ENCODE assay signal across 11 cellular contexts in genomic region chr20:57481281-57481711, GRCh38. TPM values are rescaled to one million over a fixed set of nuclear protein-coding genes. Genes with fewer than 3 reads are reported as not detected.
DNase-seq lines count a peak whose midpoint lies in the region; ATAC-seq and TF ChIP-seq lines count a peak whose summit lies in the region.
"Had no signal": no experiment of that assay in that cellular context is flagged by ENCODE, and none has a peak within 500 bp of the region (broad histone marks: within the 10 kb centered on the region; RNA-seq: fewer than 3 reads in every experiment).

No MANE protein-coding gene starts in this region.

- H3K4me3 ChIP-seq in GM12864 (ENCODE audit: low read depth, low read length) = peak overlapping the region; percentile 27
- H3K4me3 ChIP-seq in right cardiac atrium (ENCODE audit: low read length) = no peak overlapping the region

- TF ChIP-seq CTCF in GM12864 (IDR thresholded peaks at IDR 0.05; ENCODE audit: low read depth, low read length, missing control alignments) = no peak

- H3K9me3 ChIP-seq in right cardiac atrium (ENCODE audit: control insufficient read depth, low read length) = no peaks in the 10 kb centered on the region

- no peaks in the 10 kb centered on the region for H3K27me3 ChIP-seq in right cardiac atrium (ENCODE audit: control insufficient read depth, insufficient read depth)

- ATAC-seq in GM21423 (IDR thresholded peaks at IDR 0.05; ENCODE audit: unreplicated experiment) = peak; percentile 22
- ATAC-seq in HG03442 (IDR thresholded peaks at IDR 0.05; ENCODE audit: unreplicated experiment) = peak; percentile 28
- ATAC-seq in right cardiac atrium = peak; percentile 32 to 47

- DNase-seq in GM12864 (ENCODE audit: low read depth) = no peak
- DNase-seq in right cardiac atrium = no peak
- no peak for DNase-seq in NCI-H2171 (lab: John Stamatoyannopoulos, UW)
- DNase-seq in HuH-7.5 (ENCODE audit: low spot score) = no peak
- no peak for DNase-seq in NCI-H1092 treated with DMSO at 0.1 percent for 48 hours (lab: John Stamatoyannopoulos, UW)
- DNase-seq in DMS 273 (lab: John Stamatoyannopoulos, UW; ENCODE audit: unreplicated experiment) = no peak
- DNase-seq: activated CD4-positive, CD25-positive, alpha-beta regulatory T cell; IMR-90 had no signal

- H3K4me1 ChIP-seq in right cardiac atrium (ENCODE audit: control insufficient read depth, insufficient read depth, low read length) = no peaks in the 10 kb centered on the region

- intact Hi-C loops in right cardiac atrium (cut with DNase I) = loop anchor here in 1 of 4 donors (5.0 kb wide), 1 partner anchor 94 kb away; no protein-coding TSS in a partner anchor

- 52% methylated on average over 9 of the region's 9 CpGs for WGBS in right cardiac atrium

- H3K27ac ChIP-seq in right cardiac atrium (ENCODE audit: low read length) = no peak overlapping the region

RNA-seq across cellular contexts. Expression of gene CTCFL, which starts 43.6 kb away (rescaled TPM):
- total RNA-seq in right cardiac atrium = not detected
- polyA plus RNA-seq in right cardiac atrium = not detected
- total RNA-seq: IMR-90 had no signal
- polyA plus RNA-seq: IMR-90, keratinocyte had no signal
